In genomic region chr20:4999788-5000187, GRCh38 we compare ENCODE assay signal across 1 cellular context.
TF ChIP-seq lines count a peak whose summit lies in the region.

No MANE protein-coding gene starts in this region.

TF ChIP-seq in H1, 55 proteins besides CTCF, POLR2A, EP300 and RAD21 (continued from another document):
- TF ChIP-seq CTBP2 (IDR thresholded peaks at IDR 0.05; ENCODE audit: borderline replicate concordance, insufficient read depth, insufficient read length, low read length) (no peak), SP2 (IDR thresholded peaks at IDR 0.05; ENCODE audit: low read length) (no peak), POU5F1 (IDR thresholded peaks at IDR 0.05; ENCODE audit: low read depth, low read length) (no peak), SIN3A (conservative IDR thresholded peaks at IDR 0.05 in 1 of 2, IDR thresholded peaks at IDR 0.05 in 1 of 2; ENCODE audit: low read depth in 1 of 2, low read length in 2 of 2) (no peak), RBBP5 (IDR thresholded peaks at IDR 0.05; ENCODE audit: borderline replicate concordance, low read depth, low read length) (no peak), NRF1 (IDR thresholded peaks at IDR 0.05; ENCODE audit: low read depth, low read length) (no peak)
TF ChIP-seq in H1: peak in this region for 0.
